20 cellular contexts compared by ENCODE assay signal in the genomic region with DNA sequence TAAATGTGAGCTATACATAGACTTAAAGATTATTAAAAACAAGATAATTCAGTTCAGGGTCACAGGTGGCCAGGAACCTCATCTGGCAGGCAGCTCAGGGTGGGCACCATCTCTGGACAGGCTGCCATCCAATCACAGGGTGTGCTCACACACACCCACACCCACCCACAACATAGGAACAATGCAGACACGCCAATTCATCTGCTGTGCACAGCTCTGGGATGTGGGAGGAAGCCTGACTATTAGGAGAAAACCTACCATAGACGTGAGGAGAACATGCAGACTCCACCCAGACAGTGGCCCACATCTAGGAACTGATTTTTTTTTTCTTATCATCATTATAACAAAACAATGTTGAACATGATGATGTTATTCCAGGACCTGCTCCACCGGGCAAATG.
"Had no signal": no experiment of that assay in that cellular context is flagged by ENCODE, and none has a peak within 500 bp of the region (broad histone marks: within the 10 kb centered on the region; RNA-seq: fewer than 3 reads in every experiment).

No MANE protein-coding gene starts in this region.

- H3K27ac ChIP-seq: SJSA1, SK-N-MC had no signal

- H3K36me3 ChIP-seq: SJSA1 had no signal

- DNase-seq: Kasumi-1, KG1, MM.1S, NCI-H1092 treated with DMSO at 0.1 percent for 48 hours, NCI-H1436, NCI-H187, NCI-H2029, NCI-H2081 treated with DMSO at 0.1 percent for 48 hours, NCI-H2171, NCI-H226, NCI-H446, NCI-H510A, NCI-H524 treated with DMSO at 0.1 percent for 48 hours, NCI-H69, NCI-H774, Right ventricle myocardium superior, RPMI8226, SIG-M5 had no signal

- H3K4me3 ChIP-seq: SJSA1, SK-N-MC had no signal

- H3K9me3 ChIP-seq: SJSA1 had no signal

- H3K4me1 ChIP-seq: SJSA1 had no signal

- H3K27me3 ChIP-seq: SJSA1 had no signal
